8 cellular contexts compared by ENCODE assay signal in genomic region chr11:60363542-60364525, GRCh38. TPM values are rescaled to one million over a fixed set of nuclear protein-coding genes. Genes with fewer than 3 reads are reported as not detected.
DNase-seq lines count a peak whose midpoint lies in the region; ATAC-seq and TF ChIP-seq lines count a peak whose summit lies in the region.

No MANE protein-coding gene starts in this region.

- peaks cover 26% of the 10 kb centered on the region for H3K27me3 Mint-ChIP-seq in activated CD4-positive, alpha-beta memory T cell treated with anti-CD3 and anti-CD28 coated beads, Interleukin-2, amount 10 ng/mL, durations not matched to agents 7 days and 5 days
- H3K27me3 Mint-ChIP-seq in mesothelial cell of epicardium (ENCODE audit: low read depth): peaks cover 20% of the 10 kb centered on the region

- H3K4me3 ChIP-seq in BJ (ENCODE audit: low read depth, low read length): no peak overlapping the region
- H3K4me3 ChIP-seq in effector memory CD4-positive, alpha-beta T cell (ENCODE audit: insufficient read depth, low read depth, low read length, poor library complexity, severe bottlenecking): no peak overlapping the region

- no peak overlapping the region for H3K4me3 Mint-ChIP-seq in activated CD4-positive, alpha-beta memory T cell treated with anti-CD3 and anti-CD28 coated beads, Interleukin-2, amount 10 ng/mL, durations not matched to agents 7 days and 5 days
- no peak overlapping the region for H3K4me3 Mint-ChIP-seq in mesothelial cell of epicardium

- H3K9me3 ChIP-seq in effector memory CD4-positive, alpha-beta T cell (ENCODE audit: control insufficient read depth, low read length): no peaks in the 10 kb centered on the region

- no peak overlapping the region for H3K27ac Mint-ChIP-seq in activated CD4-positive, alpha-beta memory T cell treated with anti-CD3 and anti-CD28 coated beads, Interleukin-2, amount 10 ng/mL, durations not matched to agents 7 days and 5 days
- no peak overlapping the region for H3K27ac Mint-ChIP-seq in mesothelial cell of epicardium

- H3K36me3 ChIP-seq in BJ (ENCODE audit: control insufficient read depth, insufficient read depth, low read length): no peaks in the 10 kb centered on the region
- H3K36me3 ChIP-seq in effector memory CD4-positive, alpha-beta T cell (ENCODE audit: control insufficient read depth, insufficient read depth, low read length): no peaks in the 10 kb centered on the region

- CTCF ChIA-PET in BJ (lab: Yijun Ruan, JAX): interaction anchor here (0.9 to 2.6 kb wide), 13 partner anchors 8 to 823 kb away, joined by 3 to 15 read pairs (median 5); partner anchors contain the start of gene MS4A7
- CTCF ChIA-PET in activated CD4-positive, alpha-beta memory T cell treated with anti-CD3 and anti-CD28 coated beads, Interleukin-2, amount 10 ng/mL, durations not matched to agents 7 days and 5 days (lab: Charles Lee): interaction anchor here (0.7 to 2.4 kb wide), 22 partner anchors 8 to 401 kb away, joined by 3 to 18 read pairs (median 4); no protein-coding TSS in a partner anchor

- H3K9me3 Mint-ChIP-seq in activated CD4-positive, alpha-beta memory T cell treated with anti-CD3 and anti-CD28 coated beads, Interleukin-2, amount 10 ng/mL, durations not matched to agents 7 days and 5 days: no peaks in the 10 kb centered on the region
- peaks cover 3% of the 10 kb centered on the region for H3K9me3 Mint-ChIP-seq in mesothelial cell of epicardium

- ATAC-seq in GM19043 (IDR thresholded peaks at IDR 0.05; ENCODE audit: low read depth, unreplicated experiment) (peak; percentile 64), HG03469 (IDR thresholded peaks at IDR 0.05; ENCODE audit: unreplicated experiment) (peak; percentile 45)

- H3K36me3 Mint-ChIP-seq in activated CD4-positive, alpha-beta memory T cell treated with anti-CD3 and anti-CD28 coated beads, Interleukin-2, amount 10 ng/mL, durations not matched to agents 7 days and 5 days (ENCODE audit: low read depth): no peaks in the 10 kb centered on the region
- H3K36me3 Mint-ChIP-seq in mesothelial cell of epicardium: no peaks in the 10 kb centered on the region

- H3K4me1 Mint-ChIP-seq in activated CD4-positive, alpha-beta memory T cell treated with anti-CD3 and anti-CD28 coated beads, Interleukin-2, amount 10 ng/mL, durations not matched to agents 7 days and 5 days: peaks cover 2% of the 10 kb centered on the region
- H3K4me1 Mint-ChIP-seq in mesothelial cell of epicardium: peaks cover 3% of the 10 kb centered on the region

- DNase-seq in BJ (ENCODE audit: low read depth) (peak; percentile 2), NCI-H82 (lab: John Stamatoyannopoulos, UW) (peak; percentile 66), mesothelial cell of epicardium (ENCODE audit: low spot score in 2 of 2, unreplicated experiment in 2 of 2) (peak; percentile 29 to 69)
- DNase-seq in activated CD4-positive, alpha-beta memory T cell treated with anti-CD3 and anti-CD28 coated beads, Interleukin-2, amount 10 ng/mL, durations not matched to agents 7 days and 5 days: peak; percentile 55
- DNase-seq in effector memory CD4-positive, alpha-beta T cell: peak in 2 of 3 donors; percentile 1 to 41
- peak; percentile 73 for DNase-seq in stimulated activated CD8-positive, alpha-beta memory T cell treated with anti-CD3 and anti-CD28 coated beads, Interleukin-4, amount 100 ng/mL, for 48 hours

- H3K27ac ChIP-seq in effector memory CD4-positive, alpha-beta T cell (ENCODE audit: insufficient read depth, low read length, poor library complexity, severe bottlenecking): no peak overlapping the region

- TF ChIP-seq CTCF in BJ (IDR thresholded peaks at IDR 0.05; ENCODE audit: insufficient read depth, low read depth, low read length) (peak; percentile 73), mesothelial cell of epicardium (IDR thresholded peaks at IDR 0.05; ENCODE audit: unreplicated experiment) (peak; percentile 86)

- POLR2A ChIA-PET in BJ (lab: Charles Lee): no interaction called here
- POLR2A ChIA-PET in activated CD4-positive, alpha-beta memory T cell treated with anti-CD3 and anti-CD28 coated beads, Interleukin-2, amount 10 ng/mL, durations not matched to agents 7 days and 5 days (lab: Charles Lee): no interaction called here

- H3K27me3 ChIP-seq in BJ (ENCODE audit: control insufficient read depth, insufficient read depth, low read length): no peaks in the 10 kb centered on the region
- peaks cover 3% of the 10 kb centered on the region for H3K27me3 ChIP-seq in effector memory CD4-positive, alpha-beta T cell (replicated peaks; ENCODE audit: control insufficient read depth, insufficient read depth, low read length, poor library complexity, severe bottlenecking)

- no peaks in the 10 kb centered on the region for H3K4me1 ChIP-seq in effector memory CD4-positive, alpha-beta T cell (ENCODE audit: control insufficient read depth, insufficient read depth, low read length, poor library complexity, severe bottlenecking)

RNA-seq across cellular contexts. Expression of gene MS4A7, which starts 14.5 kb away (rescaled TPM):
- polyA plus RNA-seq in BJ (2011; rRNA removed): not detected in 2 replicates
- 0.28 TPM in 1 of 2 replicates, not detected in the other for polyA minus RNA-seq in BJ (2011; rRNA and poly(A)+ RNA removed)
- total RNA-seq in activated CD4-positive, alpha-beta memory T cell treated with anti-CD3 and anti-CD28 coated beads, Interleukin-2, amount 10 ng/mL, durations not matched to agents 7 days and 5 days: not detected
- total RNA-seq in mesothelial cell of epicardium: not detected in 3 replicates

RNA-seq across cellular contexts. Expression of gene MS4A14, which starts 32.4 kb away (rescaled TPM):
- polyA plus RNA-seq in BJ (2011; rRNA removed): not detected in 2 replicates
- not detected in 2 replicates for polyA minus RNA-seq in BJ (2011; rRNA and poly(A)+ RNA removed)
- not detected for total RNA-seq in activated CD4-positive, alpha-beta memory T cell treated with anti-CD3 and anti-CD28 coated beads, Interleukin-2, amount 10 ng/mL, durations not matched to agents 7 days and 5 days
- total RNA-seq in mesothelial cell of epicardium: not detected in 3 replicates

RNA-seq across cellular contexts. Expression of gene MS4A6E, which starts 36.8 kb away (rescaled TPM):
- polyA plus RNA-seq in BJ (2011; rRNA removed): not detected in 2 replicates
- not detected in 2 replicates for polyA minus RNA-seq in BJ (2011; rRNA and poly(A)+ RNA removed)
- total RNA-seq in activated CD4-positive, alpha-beta memory T cell treated with anti-CD3 and anti-CD28 coated beads, Interleukin-2, amount 10 ng/mL, durations not matched to agents 7 days and 5 days: not detected
- total RNA-seq in mesothelial cell of epicardium: not detected in 3 replicates

Comparison
In these comparisons a context has a peak if more than half of its experiments do, and no peak if none do; other contexts are left out.
1. DNase-seq: peak in every context shown above with its lines; median percentile 73 in stimulated activated CD8-positive, alpha-beta memory T cell treated with anti-CD3 and anti-CD28 coated beads, Interleukin-4, amount 100 ng/mL, for 48 hours; 66 in NCI-H82; 55 in activated CD4-positive, alpha-beta memory T cell treated with anti-CD3 and anti-CD28 coated beads, Interleukin-2, amount 10 ng/mL, durations not matched to agents 7 days and 5 days; 49 in mesothelial cell of epicardium; 21 in effector memory CD4-positive, alpha-beta T cell; 2 in BJ.